26 cellular contexts compared by ENCODE assay signal in the genomic region with DNA sequence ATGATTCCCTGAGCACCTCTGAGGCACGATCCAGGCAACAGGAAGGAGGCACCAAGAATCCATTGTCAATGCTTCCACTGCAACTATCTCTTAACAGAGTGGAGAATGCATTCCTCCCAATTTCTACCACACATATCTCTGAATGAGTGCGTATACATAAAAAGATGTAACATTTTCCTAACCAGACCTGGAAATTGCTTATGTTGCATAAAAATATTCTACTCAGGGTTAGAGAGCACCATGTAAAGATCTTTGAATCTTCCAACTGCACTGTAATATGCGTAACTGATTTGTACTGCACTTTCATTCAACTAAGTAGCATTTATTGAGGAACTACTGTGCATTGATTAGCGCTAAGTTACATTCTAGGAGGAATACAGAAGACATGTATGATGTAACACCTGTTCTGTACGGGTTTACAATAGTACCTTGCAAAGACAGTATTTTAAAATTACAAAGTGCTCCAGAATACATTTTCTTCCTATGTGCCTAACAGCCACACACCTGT.
"Had no signal": no experiment of that assay in that cellular context is flagged by ENCODE, and none has a peak within 500 bp of the region (broad histone marks: within the 10 kb centered on the region; RNA-seq: fewer than 3 reads in every experiment).

No MANE protein-coding gene starts in this region.

- H3K36me3 ChIP-seq: esophagus squamous epithelium, gastrocnemius medialis, heart right ventricle, left lung, lower lobe of right lung had no signal

- H3K27ac ChIP-seq: epithelial cell of prostate, esophagus squamous epithelium, gastrocnemius medialis, heart right ventricle, left lung, lower lobe of right lung had no signal

- FAIRE-seq: endometrium, islet of Langerhans, keratinocyte had no signal

- H3K4me3 ChIP-seq: esophagus squamous epithelium, gastrocnemius medialis, heart right ventricle, left lung, lower lobe of right lung, mucosa of descending colon had no signal

- H3K27me3 ChIP-seq: gastrocnemius medialis had no signal

- DNase-seq: cortex of kidney; effector CD8-positive, alpha-beta T cell; effector memory CD8-positive, alpha-beta T cell; endodermal cell; erythroblast; esophagus squamous epithelium; foreskin fibroblast; foreskin melanocyte; gastrocnemius medialis; glutamatergic neuron; head of caudate nucleus; heart right ventricle; hippocampal formation; left cardiac atrium; left lung; left ventricle myocardium superior; lower lobe of right lung; mesenchymal stem cell; mucosa of descending colon; naive B cell; naive thymus-derived CD8-positive, alpha-beta T cell had no signal

- ATAC-seq: effector memory CD8-positive, alpha-beta T cell; esophagus mucosa; gastrocnemius medialis; heart right ventricle; left cardiac atrium; left lung; left ventricle myocardium superior; lower lobe of right lung; mucosa of descending colon; naive thymus-derived CD8-positive, alpha-beta T cell had no signal

- H3K4me1 ChIP-seq: esophagus squamous epithelium, gastrocnemius medialis, heart right ventricle, left lung, lower lobe of right lung had no signal

- H3K9me3 ChIP-seq: esophagus squamous epithelium, gastrocnemius medialis, heart right ventricle, left lung, lower lobe of right lung, mucosa of descending colon had no signal
